Comparison of ENCODE assay signal across 8 cellular contexts in genomic region chr16:89358030-89359005, GRCh38.
A peak's percentile ranks its signal among the peaks of the same experiment; 100 is the strongest.
DNase-seq lines count a peak whose midpoint lies in the region; ATAC-seq and TF ChIP-seq lines count a peak whose summit lies in the region.
"Had no signal": no experiment of that assay in that cellular context is flagged by ENCODE, and none has a peak within 500 bp of the region (broad histone marks: within the 10 kb centered on the region; RNA-seq: fewer than 3 reads in every experiment).

No MANE protein-coding gene starts in this region.

- peaks cover 71 to 85% (median 80%) of the 10 kb centered on the region in 3 donors for H3K4me1 ChIP-seq in skeletal muscle tissue (ENCODE audit: control insufficient read depth in 3 of 3, insufficient read depth in 3 of 3, low read length in 3 of 3)

- no peaks in the 10 kb centered on the region for H3K9me3 ChIP-seq in skeletal muscle tissue (ENCODE audit: control insufficient read depth in 3 of 3, low read length in 3 of 3)
- H3K9me3 ChIP-seq: right atrium auricular region had no signal

- no peak overlapping the region for H3K4me3 ChIP-seq in HL-60 (replicated peaks; ENCODE audit: insufficient read depth, low read length)
- H3K4me3 ChIP-seq in skeletal muscle tissue (ENCODE audit: low read length in 3 of 3) = peak overlapping the region in 2 of 3 donors; percentile 27 to 30
- H3K4me3 ChIP-seq: right atrium auricular region had no signal

- ATAC-seq in GM21360 (IDR thresholded peaks at IDR 0.05; ENCODE audit: unreplicated experiment) = no peak
- no peak for ATAC-seq in HG03045 (IDR thresholded peaks at IDR 0.05; ENCODE audit: unreplicated experiment)

- H3K27me3 ChIP-seq in HL-60 (ENCODE audit: insufficient read depth, poor library complexity, severe bottlenecking) (no peaks in the 10 kb centered on the region), skeletal muscle tissue (ENCODE audit: control insufficient read depth in 3 of 3, insufficient read depth in 3 of 3, low read length in 3 of 3) (no peaks in the 10 kb centered on the region)
- H3K27me3 ChIP-seq: right atrium auricular region had no signal

- H3K36me3 ChIP-seq in skeletal muscle tissue (ENCODE audit: control insufficient read depth in 3 of 3, insufficient read depth in 3 of 3, low read length in 3 of 3) = no peaks in the 10 kb centered on the region
- H3K36me3 ChIP-seq: right atrium auricular region had no signal

- peak overlapping the region in 1 of 3 donors; percentile 63 for H3K9ac ChIP-seq in skeletal muscle tissue (ENCODE audit: low read depth in 1 of 3, low read length in 3 of 3)

- DNase-seq in HL-60 (ENCODE audit: low read depth in 1 of 2, low spot score in 1 of 2) = peak; percentile 44 to 51
- peak in 3 of 5 donors; percentile 22 to 72 (median 23) for DNase-seq in T-helper 1 cell
- peak; percentile 56 for DNase-seq in central memory CD4-positive, alpha-beta T cell
- DNase-seq in RKO (ENCODE audit: low spot score) = no peak

- H3K27ac ChIP-seq in HL-60 (replicated peaks) = peak overlapping the region; percentile 57
- no peak overlapping the region for H3K27ac ChIP-seq in skeletal muscle tissue (ENCODE audit: low read depth, low read length)

- no peak for TF ChIP-seq CTCF in HL-60 (IDR thresholded peaks at IDR 0.05; ENCODE audit: insufficient read depth, low read length)
